In genomic region chr9:4339357-4339756, GRCh38 we compare ENCODE assay signal across 8 cellular contexts. TPM values are rescaled to one million over a fixed set of nuclear protein-coding genes. Genes with fewer than 3 reads are reported as not detected.
A peak's percentile ranks its signal among the peaks of the same experiment; 100 is the strongest.
DNase-seq lines count a peak whose midpoint lies in the region; ATAC-seq, FAIRE-seq and TF ChIP-seq lines count a peak whose summit lies in the region.

No MANE protein-coding gene starts in this region.

- H3K4me2 ChIP-seq in A549 = peak overlapping the region; percentile 69

- TF ChIP-seq POLR2A in A549 (IDR thresholded peaks at IDR 0.05; ENCODE audit: low read length) = no peak

- TF ChIP-seq CTCF in A549 (IDR thresholded peaks at IDR 0.05) = peak; percentile 97

- no peak for TF ChIP-seq EP300 in A549 (IDR thresholded peaks at IDR 0.05)

- no peaks in the 10 kb centered on the region for H3K9me3 ChIP-seq in A549

- peak; percentile 92 for TF ChIP-seq RAD21 in A549 (conservative IDR thresholded peaks at IDR 0.05 in 1 of 2, IDR thresholded peaks at IDR 0.05 in 1 of 2)

- peak; percentile 82 to 87 for ATAC-seq in A549
- peak; percentile 80 for ATAC-seq in HG03095 (IDR thresholded peaks at IDR 0.05; ENCODE audit: unreplicated experiment)
- ATAC-seq in left colon = peak; percentile 90

- peak; percentile 84 to 88 for DNase-seq in A549 (ENCODE audit: low read depth in 1 of 2, low spot score in 1 of 2)
- peak; percentile 46 for DNase-seq in GM18507 (ENCODE audit: extremely low spot score, insufficient read length, low read depth)
- peak; percentile 85 for DNase-seq in NCI-H2196 treated with DMSO at 0.1 percent for 48 hours (lab: John Stamatoyannopoulos, UW; ENCODE audit: unreplicated experiment)
- DNase-seq in activated CD4-positive, CD25-positive, alpha-beta regulatory T cell (lab: John Stamatoyannopoulos, UW) = peak; percentile 30 to 67 (median 46)
- DNase-seq in caudate nucleus (lab: John Stamatoyannopoulos, UW) = peak in 53 of 61 donors; percentile 1 to 84 (median 25)
- DNase-seq in left colon = peak; percentile 71 to 93
- DNase-seq in stimulated activated CD4-positive, alpha-beta T cell treated with anti-CD3 and anti-CD28 coated beads, Interleukin-4, amount 100 ng/mL, for 1 hour = peak; percentile 82

- intact Hi-C loops in left colon (cut with DNase I, micrococcal nuclease) = loop anchor here in 1 of 2 donors (10.0 kb wide), 1 partner anchor 605 kb away; no protein-coding TSS in a partner anchor

- CTCF ChIA-PET in A549 (lab: Yijun Ruan, JAX) = interaction anchor here (0.6 to 7.8 kb wide), 56 partner anchors 8 to 1482 kb away, joined by 3 to 109 read pairs (median 4); partner anchors contain the start of gene GLIS3

- H3K4me3 ChIP-seq in A549 = 0 out of 3 replicates have a peak overlapping the region, but pooled peaks have one; percentile 20

- peak overlapping the region; percentile 62 to 77 for H3K27ac ChIP-seq in A549
- peak overlapping the region; percentile 33 for H3K27ac ChIP-seq in caudate nucleus (ENCODE audit: low read depth, low read length)

- FAIRE-seq in A549 (lab: Jason Lieb, UNC) = peak; percentile 63
- peak; percentile 91 for FAIRE-seq in GM18507 (lab: Jason Lieb, UNC)

- POLR2A ChIA-PET in A549 (lab: Yijun Ruan, JAX) = interaction anchor here (1.2 to 1.7 kb wide), 4 partner anchors 24 to 813 kb away, joined by 5 to 8 read pairs (median 6); partner anchors contain the start of genes GLIS3 and RFX3

- 2% methylated on average over 6 of the region's 6 CpGs for whole genome bisulfite sequencing in A549 (ENCODE audit: missing lambda C conversion rate)

- H3K4me1 ChIP-seq in A549 = peaks cover 7% of the 10 kb centered on the region

TF ChIP-seq in A549, 52 proteins besides CTCF, POLR2A, EP300 and RAD21:
- no peak for TF ChIP-seq HDAC2 (IDR thresholded peaks at IDR 0.05)
- no peak for TF ChIP-seq EHMT2 (IDR thresholded peaks at IDR 0.05; ENCODE audit: low read depth)
- TF ChIP-seq FOXS1 (CRISPR knock-in tag; IDR thresholded peaks at IDR 0.05) = peak; percentile 64; the same call in 1 of the 2 replicates
- TF ChIP-seq SMC3 (IDR thresholded peaks at IDR 0.05) = peak; percentile 85
- TF ChIP-seq CBX8 (IDR thresholded peaks at IDR 0.05) = no peak
- TF ChIP-seq MAFK (IDR thresholded peaks at IDR 0.05; ENCODE audit: partially characterized antibody) = no peak

RNA-seq across cellular contexts. Expression of gene GLIS3, which starts 39.5 kb away (rescaled TPM):
- 14.1 and 28.1 TPM in 2 replicates for polyA plus RNA-seq in A549 (2011; rRNA removed)
- polyA plus RNA-seq in A549 (2012; cell fraction: cytosol; rRNA removed) = 5.7 and 7.2 TPM in 2 replicates
- polyA plus RNA-seq in A549 (2012; cell fraction: nucleus; rRNA removed) = 9.2 and 14.5 TPM in 2 replicates
- 14.2 to 15.2 TPM (median 14.3 TPM) in 3 replicates for polyA plus RNA-seq in A549 (2017; fragmentation: RNase III; extraction: RNeasy Plus Mini Kit Qiagen cat#74134 plus additional on column Dnase treatment)
- 270 and 286 TPM in 2 replicates for polyA minus RNA-seq in A549 (2011; rRNA and poly(A)+ RNA removed)
- 10 to 100 TPM; 10.6 to 30.9 TPM for total RNA-seq in left colon

Comparison
In these comparisons a context has a peak if more than half of its experiments do, and no peak if none do; other contexts are left out.
1. Peak in every context shown above with its lines: DNase-seq, ATAC-seq, H3K4me3 ChIP-seq and H3K27ac ChIP-seq.
2. DNase-seq: peak in every context shown above with its lines; median percentile 86 in A549; 85 in NCI-H2196 treated with DMSO at 0.1 percent for 48 hours; 82 in left colon; 82 in stimulated activated CD4-positive, alpha-beta T cell treated with anti-CD3 and anti-CD28 coated beads, Interleukin-4, amount 100 ng/mL, for 1 hour; 46 in activated CD4-positive, CD25-positive, alpha-beta regulatory T cell; 46 in GM18507; 25 in caudate nucleus.